1 cellular context compared by ENCODE assay signal in genomic region chr4:180610317-180610716, GRCh38.
TF ChIP-seq lines count a peak whose summit lies in the region.

No MANE protein-coding gene starts in this region.

TF ChIP-seq in GM12878, 131 proteins besides CTCF, POLR2A, EP300 and RAD21 (continued from another document):
- TF ChIP-seq ATF2 (IDR thresholded peaks at IDR 0.05; ENCODE audit: low read length) (no peak), SMAD5 (IDR thresholded peaks at IDR 0.05; ENCODE audit: low read depth) (no peak), FOS (IDR thresholded peaks at IDR 0.05; ENCODE audit: borderline replicate concordance, extremely low read depth, insufficient read length) (no peak), FOXK2 (IDR thresholded peaks at IDR 0.05) (no peak), ZZZ3 (IDR thresholded peaks at IDR 0.05; ENCODE audit: control insufficient read depth, insufficient read length, low read depth) (no peak), SRF (IDR thresholded peaks at IDR 0.05; ENCODE audit: low read depth in 2 of 2, low read length in 2 of 2) (no peak), STAT1 (conservative IDR thresholded peaks at IDR 0.05) (no peak)
